ENCODE assay signal across 12 cellular contexts in genomic region chr7:56053379-56053778, GRCh38. TPM values are rescaled to one million over a fixed set of nuclear protein-coding genes. Genes with fewer than 3 reads are reported as not detected.
DNase-seq lines count a peak whose midpoint lies in the region; ATAC-seq, FAIRE-seq and TF ChIP-seq lines count a peak whose summit lies in the region.
"Had no signal": no experiment of that assay in that cellular context is flagged by ENCODE, and none has a peak within 500 bp of the region (broad histone marks: within the 10 kb centered on the region; RNA-seq: fewer than 3 reads in every experiment).

No MANE protein-coding gene starts in this region.

- TF ChIP-seq CTCF in Caco-2 (IDR thresholded peaks at IDR 0.05; ENCODE audit: insufficient read depth in 1 of 2, low read depth in 1 of 2, low read length in 1 of 2, severe bottlenecking in 1 of 2, unreplicated experiment in 1 of 2) (no peak), GM12878 (IDR thresholded peaks at IDR 0.05 in 2 of 3, conservative IDR thresholded peaks at IDR 0.05 in 1 of 3; ENCODE audit: control insufficient read depth in 2 of 3, extremely low read depth in 1 of 3, insufficient read depth in 1 of 3, low read depth in 3 of 3, low read length in 3 of 3) (no peak), nephron progenitor cell (IDR thresholded peaks at IDR 0.05) (no peak), GM10248 (IDR thresholded peaks at IDR 0.05; ENCODE audit: control extremely low read depth, extremely low read depth, low read depth, missing control alignments) (no peak), vagina (IDR thresholded peaks at IDR 0.05) (no peak)

- POLR2A ChIA-PET in Caco-2 (lab: Charles Lee): interaction anchor here (0.5 to 1.2 kb wide), 2 partner anchors 21 to 24 kb away, joined by 4 to 6 read pairs; no protein-coding TSS in a partner anchor
- POLR2A ChIA-PET in GM12878 (lab: Charles Lee): interaction anchor here (0.7 to 2.6 kb wide), 2 partner anchors 8 to 11 kb away, joined by 3 to 18 read pairs; partner anchors contain the start of gene SUMF2
- POLR2A ChIA-PET in GM10248 (lab: Yijun Ruan, JAX): no interaction called here

- RAD21 ChIA-PET in GM12878 (lab: Charles Lee; ENCODE audit: unreplicated experiment): no interaction called here

- in situ Hi-C loops in GM12878 (cut with MboI): no loop called here

- H3K9ac ChIP-seq in Karpas-422 (ENCODE audit: low read length) (peak overlapping the region; percentile 93), GM12878 (ENCODE audit: control insufficient read depth, insufficient read depth, low read length) (peak overlapping the region; percentile 96)

- TF ChIP-seq EP300 in GM12878 (IDR thresholded peaks at IDR 0.05; ENCODE audit: borderline replicate concordance in 1 of 2, control insufficient read depth in 1 of 2, low read depth in 2 of 2, low read length in 2 of 2): no peak

- no peak overlapping the region for H3K4me3 ChIP-seq in Caco-2 (ENCODE audit: low read depth, low read length)
- peak overlapping the region; percentile 90 for H3K4me3 ChIP-seq in Karpas-422 (ENCODE audit: low read length)
- peak overlapping the region; percentile 64 for H3K4me3 ChIP-seq in GM12878
- no peak overlapping the region for H3K4me3 ChIP-seq in vagina

- CTCF ChIA-PET in Caco-2 (lab: Charles Lee): no interaction called here
- CTCF ChIA-PET in GM12878 (lab: Yijun Ruan, JAX): interaction anchor here (0.6 to 2.1 kb wide), 4 partner anchors 9 to 89 kb away, joined by 3 to 5 read pairs (median 4); partner anchors contain the start of gene SUMF2
- CTCF ChIA-PET in GM10248 (lab: Yijun Ruan, JAX): interaction anchor here (1.0 to 1.2 kb wide), 2 partner anchors 8 to 11 kb away, joined by 3 to 4 read pairs; partner anchors contain the start of gene SUMF2

- H3K27ac Mint-ChIP-seq in Caco-2 (ENCODE audit: unreplicated experiment): no peak overlapping the region
- peak overlapping the region; percentile 80 for H3K27ac Mint-ChIP-seq in nephron progenitor cell

- H3K9me3 Mint-ChIP-seq in Caco-2 (ENCODE audit: unreplicated experiment) (no peaks in the 10 kb centered on the region), nephron progenitor cell (no peaks in the 10 kb centered on the region)

- H3K79me2 ChIP-seq in Karpas-422 (ENCODE audit: low read length) (peaks cover 76% of the 10 kb centered on the region), GM12878 (ENCODE audit: control insufficient read depth, insufficient read depth, low read length) (peaks cover 61% of the 10 kb centered on the region)

- BruUV-seq in Caco-2 (replicated peaks; lab: Mats Ljungman, UMichigan): no TSS peak
- no TSS peak for BruUV-seq in GM12878 (replicated peaks; lab: Mats Ljungman, UMichigan)

- TF ChIP-seq RAD21 in GM12878 (IDR thresholded peaks at IDR 0.05; ENCODE audit: insufficient read depth, low read depth, low read length): no peak

- 82% methylated on average over 9 of the region's 9 CpGs for WGBS in GM12878 (ENCODE audit: insufficient coverage, insufficient replicate concordance, low lambda C conversion rate, missing lambda C conversion rate)

- ATAC-seq in GM12878 (no peak), HG03095 (IDR thresholded peaks at IDR 0.05; ENCODE audit: unreplicated experiment) (no peak)
- ATAC-seq: left lung had no signal

- H2AFZ ChIP-seq in Karpas-422 (ENCODE audit: low read length) (no peak overlapping the region), GM12878 (ENCODE audit: control insufficient read depth, low read depth, low read length) (no peak overlapping the region)

- DNase-seq in Caco-2: no peak
- DNase-seq in Karpas-422: no peak
- DNase-seq in GM12878 (ENCODE audit: low read depth, low spot score): no peak
- DNase-seq in nephron progenitor cell: no peak
- DNase-seq in GM10248 (ENCODE audit: extremely low spot score): no peak
- DNase-seq in DMS153 (lab: John Stamatoyannopoulos, UW): no peak
- DNase-seq in vagina (ENCODE audit: extremely low spot score in 2 of 2): no peak
- DNase-seq: amniotic stem cell, EL, left lung had no signal

- H3K36me3 Mint-ChIP-seq in Caco-2 (ENCODE audit: insufficient read depth, unreplicated experiment) (peaks cover 75% of the 10 kb centered on the region), nephron progenitor cell (ENCODE audit: low read depth) (peaks cover 47% of the 10 kb centered on the region)

- H3K27ac ChIP-seq in Karpas-422 (ENCODE audit: low read length) (peak overlapping the region; percentile 78), GM12878 (ENCODE audit: control insufficient read depth, insufficient read depth) (no peak overlapping the region), vagina (no peak overlapping the region)
- H3K27ac ChIP-seq: left lung had no signal

- H4K20me1 ChIP-seq in Karpas-422 (ENCODE audit: insufficient read depth, low read depth, low read length) (peaks cover 11% of the 10 kb centered on the region), GM12878 (ENCODE audit: control insufficient read depth, insufficient read depth) (no peaks in the 10 kb centered on the region; the same call in 1 of the 2 replicates)

- TF ChIP-seq POLR2A in GM12878 (IDR thresholded peaks at IDR 0.05; ENCODE audit: low read depth, low read length): no peak
- TF ChIP-seq POLR2A in vagina (IDR thresholded peaks at IDR 0.05): no peak

- intact Hi-C loops in Caco-2 (cut with micrococcal nuclease; ENCODE audit: unreplicated experiment): no loop called here
- intact Hi-C loops in GM12878 (cut with micrococcal nuclease; ENCODE audit: unreplicated experiment): loop anchor here (5.0 kb wide), 2 partner anchors 481 to 516 kb away; partner anchors contain the start of gene VOPP1
- intact Hi-C loops in vagina (cut with DNase I): loop anchor here (5.0 kb wide), 1 partner anchor 686 kb away; the partner anchor contains the start of gene LANCL2

- H3K4me3 Mint-ChIP-seq in Caco-2 (ENCODE audit: unreplicated experiment): peak overlapping the region; percentile 27
- H3K4me3 Mint-ChIP-seq in nephron progenitor cell: peak overlapping the region; percentile 97

- H3K36me3 ChIP-seq in Caco-2 (ENCODE audit: control insufficient read depth, insufficient read depth, low read length) (0 out of 2 replicates have a peak, but pooled peaks cover 1% of the 10 kb centered on the region), Karpas-422 (ENCODE audit: insufficient read depth, low read length) (peaks cover 50% of the 10 kb centered on the region), GM12878 (ENCODE audit: control insufficient read depth in 2 of 2, insufficient read depth in 2 of 2, low read length in 1 of 2) (peaks cover 1 to 19% of the 10 kb centered on the region in 2 experiments; a peak in 3 of 4 replicates), vagina (peaks cover 0 to 44% of the 10 kb centered on the region in 2 donors)

- H3K27me3 ChIP-seq in Caco-2 (replicated peaks; ENCODE audit: control insufficient read depth, insufficient read depth, low read length): no peaks in the 10 kb centered on the region
- no peaks in the 10 kb centered on the region for H3K27me3 ChIP-seq in Karpas-422 (ENCODE audit: low read length)
- H3K27me3 ChIP-seq in GM12878 (replicated peaks in 1 of 2; ENCODE audit: control insufficient read depth in 2 of 2, insufficient read depth in 2 of 2, low read length in 1 of 2): no peaks in the 10 kb centered on the region
- H3K27me3 ChIP-seq in vagina: no peaks in the 10 kb centered on the region
- H3K27me3 ChIP-seq: left lung had no signal

- H3K27me3 Mint-ChIP-seq in Caco-2 (ENCODE audit: insufficient read depth, unreplicated experiment): no peaks in the 10 kb centered on the region
- no peaks in the 10 kb centered on the region for H3K27me3 Mint-ChIP-seq in nephron progenitor cell (ENCODE audit: low read depth, poor library complexity)

- H3K4me2 ChIP-seq in Karpas-422 (ENCODE audit: low read depth, low read length, poor library complexity, severe bottlenecking): peak overlapping the region; percentile 80
- H3K4me2 ChIP-seq in GM12878 (ENCODE audit: control insufficient read depth, insufficient read depth): peak overlapping the region; percentile 72

- FAIRE-seq in GM12878 (lab: Jason Lieb, UNC): no peak
- FAIRE-seq: TTC549 had no signal

- H3K4me1 ChIP-seq in Caco-2 (peaks cover 33% of the 10 kb centered on the region), Karpas-422 (ENCODE audit: low read length) (peaks cover 59% of the 10 kb centered on the region), GM12878 (ENCODE audit: control insufficient read depth, insufficient read depth, low read length) (peaks cover 14% of the 10 kb centered on the region), vagina (peaks cover 35% of the 10 kb centered on the region)

- H3K9me2 ChIP-seq in Karpas-422 (replicated peaks; ENCODE audit: insufficient read depth, low read length): no peaks in the 10 kb centered on the region

- no peaks in the 10 kb centered on the region for H3K9me3 ChIP-seq in Caco-2
- H3K9me3 ChIP-seq in Karpas-422 (ENCODE audit: low read length): no peaks in the 10 kb centered on the region
- no peaks in the 10 kb centered on the region for H3K9me3 ChIP-seq in GM12878 (replicated peaks; ENCODE audit: control insufficient read depth, insufficient read depth, low read length)
- H3K9me3 ChIP-seq in vagina: no peaks in the 10 kb centered on the region
- H3K9me3 ChIP-seq: left lung had no signal

- SMC1A ChIA-PET in GM12878 (lab: Charles Lee; ENCODE audit: uncharacterized antibody, unreplicated experiment): interaction anchor here (1.5 kb wide), 1 partner anchor 9 kb away, joined by 5 read pairs; no protein-coding TSS in a partner anchor

- H3K4me1 Mint-ChIP-seq in Caco-2 (ENCODE audit: low read depth, unreplicated experiment) (peaks cover 2% of the 10 kb centered on the region), nephron progenitor cell (peaks cover 42% of the 10 kb centered on the region)

RNA-seq across cellular contexts. Expression of gene CCT6A, which starts 1.8 kb away (rescaled TPM):
- total RNA-seq in Caco-2 (2022): 242 and 248 TPM in 2 replicates
- 149 and 174 TPM in 2 replicates for total RNA-seq in Karpas-422 (2014; rRNA removed; shearing (Covaris generic); ENCODE audit: low replicate concordance)
- 96.4 and 103 TPM in 2 replicates for total RNA-seq in GM12878 (2013; cell fraction: nucleolus; rRNA removed)
- total RNA-seq in GM12878 (2014; rRNA removed): 263 and 264 TPM in 2 replicates
- total RNA-seq in GM12878 (2014; rRNA removed; fragmentation: Illumina TruSeq; extraction: Trizol): 324 and 357 TPM in 2 replicates
- 202 and 206 TPM in 2 replicates for total RNA-seq in GM12878 (2021)
- 162 TPM for polyA plus RNA-seq in GM12878 (2011; ENCODE audit: low read depth)
- polyA plus RNA-seq in GM12878 (2011; rRNA removed): 346 and 392 TPM in 2 replicates
- 129 and 184 TPM in 2 replicates for polyA plus RNA-seq in GM12878 (2011; cell fraction: cytosol; rRNA removed)
- polyA plus RNA-seq in GM12878 (2011; cell fraction: nucleus; rRNA removed): 131 and 175 TPM in 2 replicates
- polyA plus RNA-seq in GM12878 (2012): 121 and 132 TPM in 2 replicates
- polyA plus RNA-seq in GM12878 (2014; fragmentation: Illumina TruSeq; extraction: Trizol): 272 and 346 TPM in 2 replicates
- polyA plus RNA-seq in GM12878 (2014; fragmentation: Nextera tagmentation; extraction: Ambion mirVana): 100 to 1,000 TPM; 191 to 319 TPM
- 247 and 252 TPM in 2 replicates for polyA plus RNA-seq in GM12878 (2014; rRNA removed)
- polyA plus RNA-seq in GM12878 (2016; fragmentation: Nextera tagmentation; extraction: Ambion mirVana): 100 to 1,000 TPM; 455 to 480 TPM
- polyA minus RNA-seq in GM12878 (2011; rRNA and poly(A)+ RNA removed): 170 and 321 TPM in 2 replicates
- 57.2 and 72.0 TPM in 2 replicates for polyA minus RNA-seq in GM12878 (2011; cell fraction: cytosol; rRNA and poly(A)+ RNA removed)
- polyA minus RNA-seq in GM12878 (2011; cell fraction: nucleus; rRNA and poly(A)+ RNA removed): 42.2 and 64.6 TPM in 2 replicates
- total RNA-seq in vagina: 82.0 TPM

RNA-seq across cellular contexts. Expression of gene PSPH, which starts 2.1 kb away (rescaled TPM):
- 107 and 111 TPM in 2 replicates for total RNA-seq in Caco-2 (2022)
- total RNA-seq in Karpas-422 (2014; rRNA removed; shearing (Covaris generic); ENCODE audit: low replicate concordance): 121 and 200 TPM in 2 replicates
- total RNA-seq in GM12878 (2013; cell fraction: nucleolus; rRNA removed): 6.6 and 6.8 TPM in 2 replicates
- 35.3 and 36.4 TPM in 2 replicates for total RNA-seq in GM12878 (2014; rRNA removed)
- 20.1 and 21.2 TPM in 2 replicates for total RNA-seq in GM12878 (2014; rRNA removed; fragmentation: Illumina TruSeq; extraction: Trizol)
- total RNA-seq in GM12878 (2021): 24.8 and 25.0 TPM in 2 replicates
- polyA plus RNA-seq in GM12878 (2011; ENCODE audit: low read depth): 7.9 TPM
- polyA plus RNA-seq in GM12878 (2011; rRNA removed): 15.4 and 16.2 TPM in 2 replicates
- 18.9 and 23.5 TPM in 2 replicates for polyA plus RNA-seq in GM12878 (2011; cell fraction: cytosol; rRNA removed)
- 6.8 and 9.3 TPM in 2 replicates for polyA plus RNA-seq in GM12878 (2011; cell fraction: nucleus; rRNA removed)
- 10.3 and 10.6 TPM in 2 replicates for polyA plus RNA-seq in GM12878 (2012)
- polyA plus RNA-seq in GM12878 (2014; fragmentation: Illumina TruSeq; extraction: Trizol): 9.1 and 23.0 TPM in 2 replicates
- polyA plus RNA-seq in GM12878 (2014; fragmentation: Nextera tagmentation; extraction: Ambion mirVana): 10 to 100 TPM in 1 of 2 experiments, 1 to 10 TPM in 1; 5.2 to 10.5 TPM
- 21.6 and 28.3 TPM in 2 replicates for polyA plus RNA-seq in GM12878 (2014; rRNA removed)
- 10 to 100 TPM; 24.8 to 26.1 TPM for polyA plus RNA-seq in GM12878 (2016; fragmentation: Nextera tagmentation; extraction: Ambion mirVana)
- 16.5 and 17.5 TPM in 2 replicates for polyA minus RNA-seq in GM12878 (2011; rRNA and poly(A)+ RNA removed)
- polyA minus RNA-seq in GM12878 (2011; cell fraction: cytosol; rRNA and poly(A)+ RNA removed): 9.1 and 14.1 TPM in 2 replicates
- 8.2 and 17.2 TPM in 2 replicates for polyA minus RNA-seq in GM12878 (2011; cell fraction: nucleus; rRNA and poly(A)+ RNA removed)
- 13.3 TPM for total RNA-seq in vagina

RNA-seq across cellular contexts. Expression of gene SUMF2, which starts 10.7 kb away (rescaled TPM):
- total RNA-seq in Caco-2 (2022): 150 and 172 TPM in 2 replicates
- 109 and 146 TPM in 2 replicates for total RNA-seq in Karpas-422 (2014; rRNA removed; shearing (Covaris generic); ENCODE audit: low replicate concordance)
- total RNA-seq in GM12878 (2013; cell fraction: nucleolus; rRNA removed): 149 and 163 TPM in 2 replicates
- total RNA-seq in GM12878 (2014; rRNA removed): 84.6 and 96.1 TPM in 2 replicates
- 70.8 and 72.4 TPM in 2 replicates for total RNA-seq in GM12878 (2014; rRNA removed; fragmentation: Illumina TruSeq; extraction: Trizol)
- 102 and 103 TPM in 2 replicates for total RNA-seq in GM12878 (2021)
- polyA plus RNA-seq in GM12878 (2011; ENCODE audit: low read depth): 42.2 TPM
- polyA plus RNA-seq in GM12878 (2011; rRNA removed): 57.6 and 70.5 TPM in 2 replicates
- polyA plus RNA-seq in GM12878 (2011; cell fraction: cytosol; rRNA removed): 81.9 and 86.5 TPM in 2 replicates
- polyA plus RNA-seq in GM12878 (2011; cell fraction: nucleus; rRNA removed): 170 and 178 TPM in 2 replicates
- polyA plus RNA-seq in GM12878 (2012): 77.6 and 84.4 TPM in 2 replicates
- polyA plus RNA-seq in GM12878 (2014; fragmentation: Illumina TruSeq; extraction: Trizol): 87.4 and 106 TPM in 2 replicates
- polyA plus RNA-seq in GM12878 (2014; fragmentation: Nextera tagmentation; extraction: Ambion mirVana): 10 to 100 TPM; 39.9 to 62.4 TPM
- polyA plus RNA-seq in GM12878 (2014; rRNA removed): 85.7 and 93.0 TPM in 2 replicates
- 10 to 100 TPM; 67.7 to 72.6 TPM for polyA plus RNA-seq in GM12878 (2016; fragmentation: Nextera tagmentation; extraction: Ambion mirVana)
- polyA minus RNA-seq in GM12878 (2011; rRNA and poly(A)+ RNA removed): 53.3 and 94.2 TPM in 2 replicates
- polyA minus RNA-seq in GM12878 (2011; cell fraction: cytosol; rRNA and poly(A)+ RNA removed): 31.7 and 32.2 TPM in 2 replicates
- 41.7 and 51.2 TPM in 2 replicates for polyA minus RNA-seq in GM12878 (2011; cell fraction: nucleus; rRNA and poly(A)+ RNA removed)
- 88.4 TPM for total RNA-seq in vagina

RNA-seq across cellular contexts. Expression of gene PHKG1, which starts 39.4 kb away (rescaled TPM):
- 1.1 and 1.6 TPM in 2 replicates for total RNA-seq in Caco-2 (2022)
- 0.22 and 2.8 TPM in 2 replicates for total RNA-seq in Karpas-422 (2014; rRNA removed; shearing (Covaris generic); ENCODE audit: low replicate concordance)
- 2.3 and 3.7 TPM in 2 replicates for total RNA-seq in GM12878 (2013; cell fraction: nucleolus; rRNA removed)
- 0.27 and 1.6 TPM in 2 replicates for total RNA-seq in GM12878 (2014; rRNA removed)
- 0.45 and 1.1 TPM in 2 replicates for total RNA-seq in GM12878 (2014; rRNA removed; fragmentation: Illumina TruSeq; extraction: Trizol)
- total RNA-seq in GM12878 (2021): 0.64 and 0.82 TPM in 2 replicates
- polyA plus RNA-seq in GM12878 (2011; ENCODE audit: low read depth): 2.1 TPM
- 0.62 and 1.4 TPM in 2 replicates for polyA plus RNA-seq in GM12878 (2011; rRNA removed)
- polyA plus RNA-seq in GM12878 (2011; cell fraction: cytosol; rRNA removed): 0.45 and 1.1 TPM in 2 replicates
- polyA plus RNA-seq in GM12878 (2011; cell fraction: nucleus; rRNA removed): 4.9 and 6.0 TPM in 2 replicates
- 1.7 and 2.3 TPM in 2 replicates for polyA plus RNA-seq in GM12878 (2012)
- 0.11 and 0.43 TPM in 2 replicates for polyA plus RNA-seq in GM12878 (2014; fragmentation: Illumina TruSeq; extraction: Trizol)
- polyA plus RNA-seq in GM12878 (2014; fragmentation: Nextera tagmentation; extraction: Ambion mirVana): under 1 TPM; 0.08 to 0.09 TPM
- polyA plus RNA-seq in GM12878 (2014; rRNA removed): 0.86 and 1.2 TPM in 2 replicates
- polyA plus RNA-seq in GM12878 (2016; fragmentation: Nextera tagmentation; extraction: Ambion mirVana): under 1 TPM; 0.15 to 0.31 TPM
- polyA minus RNA-seq in GM12878 (2011; rRNA and poly(A)+ RNA removed): 0.67 and 1.5 TPM in 2 replicates
- not detected in 2 replicates for polyA minus RNA-seq in GM12878 (2011; cell fraction: cytosol; rRNA and poly(A)+ RNA removed)
- polyA minus RNA-seq in GM12878 (2011; cell fraction: nucleus; rRNA and poly(A)+ RNA removed): 1.8 and 2.2 TPM in 2 replicates
- not detected for total RNA-seq in vagina

RNA-seq across cellular contexts. Expression of gene CHCHD2, which starts 52.9 kb away (rescaled TPM):
- total RNA-seq in Caco-2 (2022) (454 and 459 TPM in 2 replicates), GM12878 (2014; rRNA removed) (731 and 805 TPM in 2 replicates), GM12878 (2014; rRNA removed; fragmentation: Illumina TruSeq; extraction: Trizol) (354 and 377 TPM in 2 replicates), GM12878 (2021) (662 and 669 TPM in 2 replicates), vagina (306 TPM)
- total RNA-seq in Karpas-422 (2014; rRNA removed; shearing (Covaris generic); ENCODE audit: low replicate concordance): 405 and 471 TPM in 2 replicates
- total RNA-seq in GM12878 (2013; cell fraction: nucleolus; rRNA removed): 52.5 and 59.8 TPM in 2 replicates
- polyA plus RNA-seq in GM12878 (2011; ENCODE audit: low read depth): 340 TPM
- polyA plus RNA-seq in GM12878 (2011; rRNA removed) (576 and 621 TPM in 2 replicates), GM12878 (2014; fragmentation: Illumina TruSeq; extraction: Trizol) (208 and 292 TPM in 2 replicates), GM12878 (2014; fragmentation: Nextera tagmentation; extraction: Ambion mirVana) (100 to 1,000 TPM in 1 of 2 experiments, 10 to 100 TPM in 1; 97.8 to 374 TPM), GM12878 (2014; rRNA removed) (678 and 750 TPM in 2 replicates), GM12878 (2016; fragmentation: Nextera tagmentation; extraction: Ambion mirVana) (1,000 to 10,000 TPM; 1,252 to 1,291 TPM)
- 558 and 721 TPM in 2 replicates for polyA plus RNA-seq in GM12878 (2011; cell fraction: cytosol; rRNA removed)
- 411 and 417 TPM in 2 replicates for polyA plus RNA-seq in GM12878 (2011; cell fraction: nucleus; rRNA removed)
- polyA plus RNA-seq in GM12878 (2012): 502 and 538 TPM in 2 replicates
- 113 and 214 TPM in 2 replicates for polyA minus RNA-seq in GM12878 (2011; rRNA and poly(A)+ RNA removed)
- polyA minus RNA-seq in GM12878 (2011; cell fraction: cytosol; rRNA and poly(A)+ RNA removed): 112 and 138 TPM in 2 replicates
- polyA minus RNA-seq in GM12878 (2011; cell fraction: nucleus; rRNA and poly(A)+ RNA removed): 54.2 and 63.0 TPM in 2 replicates

Comparison
In these comparisons a context has a peak if more than half of its experiments do, and no peak if none do; other contexts are left out.
1. H3K4me3 ChIP-seq: peak in Karpas-422 (single experiment) and GM12878 (single experiment); none in Caco-2 (single experiment) and vagina (0 of 2).